Comparison of ENCODE assay signal across 11 cellular contexts in the genomic region with DNA sequence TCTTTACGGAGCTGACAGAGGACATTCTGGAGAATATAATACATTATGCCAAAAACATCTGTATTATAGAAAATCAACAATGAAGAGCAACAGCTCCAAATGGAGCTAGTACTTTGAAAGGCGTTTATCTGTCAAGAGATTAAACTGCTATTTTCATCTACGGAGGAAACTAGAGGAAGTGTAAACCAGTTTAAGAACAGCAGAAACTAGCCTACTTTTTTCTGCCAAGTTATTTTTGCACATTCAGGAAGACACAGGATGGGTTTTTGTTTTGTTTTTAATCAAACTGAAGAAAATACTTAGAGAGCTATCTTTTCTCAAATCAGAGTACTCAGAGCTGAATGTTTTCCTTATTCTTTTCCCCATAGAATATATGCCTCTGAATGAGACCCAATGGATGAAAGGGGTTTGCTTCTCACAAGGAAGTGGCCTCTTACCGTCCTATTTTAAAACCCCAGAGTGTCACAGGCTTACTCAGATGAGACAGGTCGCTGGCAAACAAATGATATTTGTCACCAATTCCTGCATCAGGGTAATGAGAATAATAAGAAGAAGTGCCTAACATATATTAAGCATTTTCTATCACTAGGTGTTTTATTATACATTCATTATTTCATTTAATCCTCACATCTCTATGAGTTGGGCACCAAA.
A peak's percentile ranks its signal among the peaks of the same experiment; 100 is the strongest.
DNase-seq lines count a peak whose midpoint lies in the region; ATAC-seq, FAIRE-seq and TF ChIP-seq lines count a peak whose summit lies in the region.
"Had no signal": no experiment of that assay in that cellular context is flagged by ENCODE, and none has a peak within 500 bp of the region (broad histone marks: within the 10 kb centered on the region; RNA-seq: fewer than 3 reads in every experiment).

No MANE protein-coding gene starts in this region.

- no peaks in the 10 kb centered on the region for H3K36me3 ChIP-seq in right lobe of liver
- H3K36me3 ChIP-seq in HepG2 (replicated peaks in 1 of 2; ENCODE audit: control insufficient read depth in 1 of 2, insufficient read depth in 2 of 2, low read length in 2 of 2), result no peaks in the 10 kb centered on the region
- no peaks in the 10 kb centered on the region for H3K36me3 ChIP-seq in OCI-LY3 (replicated peaks; ENCODE audit: low read depth, low read length)
- H3K36me3 ChIP-seq in stomach, result no peaks in the 10 kb centered on the region
- H3K36me3 ChIP-seq: SJCRH30 had no signal

- TF ChIP-seq CTCF in right lobe of liver (IDR thresholded peaks at IDR 0.05) (no peak), HepG2 (CRISPR knock-in tag; IDR thresholded peaks at IDR 0.05) (no peak), OCI-LY3 (IDR thresholded peaks at IDR 0.05; ENCODE audit: low read depth, low read length) (no peak), stomach (IDR thresholded peaks at IDR 0.05) (no peak)

- peaks cover 0 to 16% of the 10 kb centered on the region in 2 donors for H3K4me1 Mint-ChIP-seq in effector memory CD8-positive, alpha-beta T cell (ENCODE audit: low read depth in 2 of 2)

- POLR2A ChIA-PET in HepG2 (lab: Yijun Ruan, JAX), result no interaction called here

- no peak for TF ChIP-seq RAD21 in HepG2 (CRISPR knock-in tag; IDR thresholded peaks at IDR 0.05)

- TF ChIP-seq EP300 in HepG2 (IDR thresholded peaks at IDR 0.05; ENCODE audit: low read depth in 2 of 2, low read length in 2 of 2), result no peak
- TF ChIP-seq EP300 in HepG2 (CRISPR knock-in tag; IDR thresholded peaks at IDR 0.05; ENCODE audit: borderline replicate concordance), result no peak
- TF ChIP-seq EP300 in stomach (IDR thresholded peaks at IDR 0.05), result no peak

- peak overlapping the region in 1 of 2 donors; percentile 22 for H3K4me3 Mint-ChIP-seq in effector memory CD8-positive, alpha-beta T cell

- peak in 3 of 4 donors; percentile 20 to 62 (median 39) for ATAC-seq in right lobe of liver
- no peak for ATAC-seq in HepG2
- ATAC-seq in effector memory CD8-positive, alpha-beta T cell (replicated peaks), result peak; percentile 67
- ATAC-seq in HG03520 (IDR thresholded peaks at IDR 0.05; ENCODE audit: unreplicated experiment), result no peak

- no peaks in the 10 kb centered on the region for H3K4me1 ChIP-seq in right lobe of liver
- no peaks in the 10 kb centered on the region for H3K4me1 ChIP-seq in HepG2 (ENCODE audit: insufficient read depth, low read length)
- H3K4me1 ChIP-seq in OCI-LY3 (ENCODE audit: low read length), result peaks cover 34% of the 10 kb centered on the region
- peaks cover 15 to 46% (median 29%) of the 10 kb centered on the region in 4 donors for H3K4me1 ChIP-seq in stomach
- H3K4me1 ChIP-seq: SJCRH30 had no signal

- WGBS in right lobe of liver (ENCODE audit: insufficient coverage, low coverage, low lambda C conversion rate, missing lambda C conversion rate), result 26% methylated on average over 5 of the region's 5 CpGs
- 32% methylated on average over 5 of the region's 5 CpGs for WGBS in HepG2 (ENCODE audit: low lambda C conversion rate)
- 15 to 26% (median 19%) methylated on average over 5 of the region's 5 CpGs for WGBS in stomach, 5 donors

- no TSS peak for BruUV-seq in HepG2 (replicated peaks; lab: Mats Ljungman, UMichigan)

- H3K27me3 Mint-ChIP-seq in effector memory CD8-positive, alpha-beta T cell, result peaks cover 18 to 24% of the 10 kb centered on the region in 2 donors

- no peaks in the 10 kb centered on the region for H4K20me1 ChIP-seq in HepG2 (ENCODE audit: insufficient read depth, low read length)
- H4K20me1 ChIP-seq in OCI-LY3 (ENCODE audit: insufficient read depth, low read length), result no peaks in the 10 kb centered on the region

- H3K9ac ChIP-seq in HepG2 (ENCODE audit: insufficient read depth, low read depth, low read length) (no peak overlapping the region), OCI-LY3 (ENCODE audit: low read length) (no peak overlapping the region)

- peak overlapping the region; percentile 67 to 77 for H3K27ac Mint-ChIP-seq in effector memory CD8-positive, alpha-beta T cell

- no peaks in the 10 kb centered on the region for H3K9me3 ChIP-seq in right lobe of liver
- H3K9me3 ChIP-seq in HepG2 (ENCODE audit: low read length), result no peaks in the 10 kb centered on the region
- H3K9me3 ChIP-seq in OCI-LY3 (ENCODE audit: insufficient read depth, low read length), result no peaks in the 10 kb centered on the region
- no peaks in the 10 kb centered on the region for H3K9me3 ChIP-seq in stomach
- H3K9me3 ChIP-seq: SJCRH30 had no signal

- no peaks in the 10 kb centered on the region for H3K27me3 ChIP-seq in right lobe of liver
- peaks cover 2 to 3% of the 10 kb centered on the region in 2 experiments; a peak in 1 of 5 replicates for H3K27me3 ChIP-seq in HepG2 (ENCODE audit: control insufficient read depth in 1 of 2, insufficient read depth in 2 of 2, low read length in 2 of 2)
- H3K27me3 ChIP-seq in OCI-LY3 (ENCODE audit: low read depth, low read length), result peaks cover 23% of the 10 kb centered on the region
- no peaks in the 10 kb centered on the region for H3K27me3 ChIP-seq in stomach
- H3K27me3 ChIP-seq: SJCRH30 had no signal

- DNase-seq in right lobe of liver (no peak), HepG2 (ENCODE audit: low spot score) (no peak), GM19240 (ENCODE audit: insufficient read length, low spot score) (no peak), globus pallidus (ENCODE audit: low spot score) (no peak), stomach (no peak)
- no peak for DNase-seq in effector memory CD8-positive, alpha-beta T cell
- DNase-seq: activated CD4-positive, alpha-beta T cell treated with anti-CD3 and anti-CD28 coated beads, Interleukin-2, amount 50 U/mL, for 48 hours; NCI-H2081 treated with DMSO at 0.1 percent for 48 hours; SJCRH30 had no signal

- FAIRE-seq in HepG2 (lab: Jason Lieb, UNC), result no peak

- H3K4me3 ChIP-seq in right lobe of liver (no peak overlapping the region), HepG2 (replicated peaks in 1 of 3; ENCODE audit: insufficient read depth in 1 of 3, low read depth in 2 of 3, low read length in 3 of 3) (no peak overlapping the region), OCI-LY3 (ENCODE audit: low read length) (no peak overlapping the region; the same call in 1 of the 2 replicates), stomach (no peak overlapping the region)
- H3K4me3 ChIP-seq: SJCRH30 had no signal

- TF ChIP-seq POLR2A in right lobe of liver (IDR thresholded peaks at IDR 0.05), result no peak
- no peak for TF ChIP-seq POLR2A in HepG2 (IDR thresholded peaks at IDR 0.05; ENCODE audit: insufficient read depth in 1 of 2, low read depth in 2 of 2, low read length in 2 of 2)
- no peak for TF ChIP-seq POLR2A in stomach (IDR thresholded peaks at IDR 0.05)

- H2AFZ ChIP-seq in HepG2 (ENCODE audit: low read length) (no peak overlapping the region), OCI-LY3 (ENCODE audit: low read depth, low read length) (no peak overlapping the region)

- H3K79me2 ChIP-seq in HepG2 (ENCODE audit: insufficient read depth, low read length), result no peaks in the 10 kb centered on the region
- H3K79me2 ChIP-seq in OCI-LY3 (ENCODE audit: low read length), result no peaks in the 10 kb centered on the region

- in situ Hi-C loops in HepG2 (cut with HindIII; ENCODE audit: extremely low pct_ligation_motif_present, low pct_unique_long_range_greater_than_20kb), result no loop called here

- intact Hi-C loops in right lobe of liver (cut with DNase I) (no loop called here), HepG2 (cut with micrococcal nuclease; ENCODE audit: unreplicated experiment) (no loop called here), stomach (cut with DNase I; ENCODE audit: low total_unique reads) (no loop called here)

- CTCF ChIA-PET in HepG2 (lab: Yijun Ruan, JAX; ENCODE audit: low intra/inter-chr PET ratio, low total read pairs), result no interaction called here

- no peaks in the 10 kb centered on the region for H3K9me3 Mint-ChIP-seq in effector memory CD8-positive, alpha-beta T cell

- no peaks in the 10 kb centered on the region for H3K36me3 Mint-ChIP-seq in effector memory CD8-positive, alpha-beta T cell (ENCODE audit: insufficient read depth)

- H3K27ac ChIP-seq in right lobe of liver, result peak overlapping the region in 1 of 3 donors; percentile 4
- H3K27ac ChIP-seq in HepG2 (ENCODE audit: extremely low read length, insufficient read depth, low read length), result no peak overlapping the region
- no peak overlapping the region for H3K27ac ChIP-seq in OCI-LY3 (ENCODE audit: low read length)
- peak overlapping the region in 2 of 5 donors; percentile 55 to 56 for H3K27ac ChIP-seq in stomach
- H3K27ac ChIP-seq: SJCRH30 had no signal

- H3K4me2 ChIP-seq in HepG2 (ENCODE audit: low read depth, low read length), result no peak overlapping the region
- H3K4me2 ChIP-seq in OCI-LY3 (ENCODE audit: low read length), result peak overlapping the region; percentile 33

TF ChIP-seq in HepG2, 621 proteins besides CTCF, POLR2A, EP300 and RAD21 (continues in another document):
- TF ChIP-seq ZNF256 (CRISPR knock-in tag; conservative IDR thresholded peaks at IDR 0.05), result no peak
- no peak for TF ChIP-seq ZNF839 (CRISPR knock-in tag; IDR thresholded peaks at IDR 0.05; ENCODE audit: borderline replicate concordance)
- no peak for TF ChIP-seq ZNF607 (CRISPR knock-in tag; IDR thresholded peaks at IDR 0.05; ENCODE audit: borderline replicate concordance)
- no peak for TF ChIP-seq ZNF333 (CRISPR knock-in tag; IDR thresholded peaks at IDR 0.05; ENCODE audit: borderline replicate concordance)

Comparison
In these comparisons a context has a peak if more than half of its experiments do, and no peak if none do; other contexts are left out.
1. ATAC-seq: peak in right lobe of liver (3 of 4) and effector memory CD8-positive, alpha-beta T cell (single experiment); none in HepG2 (single experiment) and HG03520 (single experiment).